8 cellular contexts compared by ENCODE assay signal in genomic region chr1:160205242-160205973, GRCh38. TPM values are rescaled to one million over a fixed set of nuclear protein-coding genes. Genes with fewer than 3 reads are reported as not detected.
A peak's percentile ranks its signal among the peaks of the same experiment; 100 is the strongest.
DNase-seq lines count a peak whose midpoint lies in the region; ATAC-seq and TF ChIP-seq lines count a peak whose summit lies in the region.

A gene with protein sequence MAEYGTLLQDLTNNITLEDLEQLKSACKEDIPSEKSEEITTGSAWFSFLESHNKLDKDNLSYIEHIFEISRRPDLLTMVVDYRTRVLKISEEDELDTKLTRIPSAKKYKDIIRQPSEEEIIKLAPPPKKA (plus strand): TSS chr1:160205384. CDS start chr1:160211545, 6,161 bp downstream.

- H2BK12ac ChIP-seq in trophoblast cell (ENCODE audit: low read length): peak within 1 kb of the TSS; percentile 81

- WGBS in trophoblast cell (ENCODE audit: extremely low coverage, insufficient coverage, insufficient read length): no CpG with 5 or more reads among the region's 75 CpGs
- WGBS in thyroid gland, 2 donors: 1% methylated on average over 27 to 32 of the region's 75 CpGs

- peak within 1 kb of the TSS; percentile 95 for H2AFZ ChIP-seq in SU-DHL-6 (ENCODE audit: low read depth, low read length, severe bottlenecking)
- peak within 1 kb of the TSS; percentile 91 for H2AFZ ChIP-seq in trophoblast cell (ENCODE audit: insufficient read depth, low read length, poor library complexity)

- peak within 1 kb of the TSS; percentile 95 for H2BK120ac ChIP-seq in trophoblast cell (ENCODE audit: insufficient read depth, low read length, poor library complexity)

- peak within 1 kb of the TSS; percentile 99 for H3K14ac ChIP-seq in trophoblast cell (ENCODE audit: low read length)

- peak within 1 kb of the TSS; percentile 99 for H3K4ac ChIP-seq in trophoblast cell (ENCODE audit: low read depth, low read length)

- H4K12ac ChIP-seq in trophoblast cell (ENCODE audit: low read depth, low read length): peak within 1 kb of the TSS; percentile 51

- peaks cover 22% of the 10 kb centered on the region for H3K79me1 ChIP-seq in trophoblast cell (ENCODE audit: low read length)

- H3K4me2 ChIP-seq in SU-DHL-6 (ENCODE audit: low read depth, low read length, poor library complexity, severe bottlenecking) (peak within 1 kb of the TSS; percentile 79), trophoblast cell (ENCODE audit: low read length) (peak within 1 kb of the TSS; percentile 76)

- H3K27me3 ChIP-seq in HUES48 (ENCODE audit: control insufficient read depth, insufficient read depth, low read length) (no peaks in the 10 kb centered on the region), SU-DHL-6 (ENCODE audit: low read length) (no peaks in the 10 kb centered on the region), trophoblast cell (ENCODE audit: insufficient read depth, low read length) (no peaks in the 10 kb centered on the region), thyroid gland (no peaks in the 10 kb centered on the region)

- H3K36me3 ChIP-seq in HUES48 (ENCODE audit: control insufficient read depth, insufficient read depth, low read length) (peaks cover 28% of the 10 kb centered on the region), SU-DHL-6 (ENCODE audit: low read length) (no peaks in the 10 kb centered on the region), trophoblast cell (ENCODE audit: control insufficient read depth in 1 of 2, insufficient read depth in 2 of 2, low read length in 2 of 2) (peaks cover 28 to 33% of the 10 kb centered on the region in 2 experiments), thyroid gland (no peaks in the 10 kb centered on the region)

- POLR2A ChIA-PET in activated naive CD8-positive, alpha-beta T cell treated with anti-CD3 and anti-CD28 coated beads, Interleukin-2, amount 10 ng/mL, durations not matched to agents 7 days and 5 days (lab: Charles Lee): interaction anchor here (0.6 to 1.7 kb wide), 4 partner anchors 38 to 107 kb away, joined by 3 to 6 read pairs (median 4); partner anchors contain the start of genes DCAF8 and IGSF8

- peaks cover 22% of the 10 kb centered on the region for H3F3A ChIP-seq in SU-DHL-6 (ENCODE audit: insufficient read depth)

- H3K23ac ChIP-seq in trophoblast cell (ENCODE audit: low read length): no peak within 1 kb of the TSS

- H3K4me1 ChIP-seq in HUES48 (ENCODE audit: control insufficient read depth, insufficient read depth, low read length) (peaks cover 53% of the 10 kb centered on the region), trophoblast cell (ENCODE audit: control insufficient read depth in 1 of 2, insufficient read depth in 2 of 2, low read length in 2 of 2) (peaks cover 20 to 36% of the 10 kb centered on the region in 2 experiments), thyroid gland (peaks cover 24 to 49% of the 10 kb centered on the region in 2 donors)

- DNase-seq in C1 segment of cervical spinal cord (lab: John Stamatoyannopoulos, UW) (peak in 12 of 14 donors; percentile 44 to 87 (median 68)), Right ventricle myocardium superior (peak; percentile 87), trophoblast cell (peak; percentile 53 to 72), thyroid gland (peak; percentile 74)
- peak; percentile 77 for DNase-seq in activated naive CD8-positive, alpha-beta T cell treated with anti-CD3 and anti-CD28 coated beads, Interleukin-2, amount 10 ng/mL, durations not matched to agents 7 days and 5 days

- no peaks in the 10 kb centered on the region for H3K9me3 Mint-ChIP-seq in activated naive CD8-positive, alpha-beta T cell treated with anti-CD3 and anti-CD28 coated beads, Interleukin-2, amount 10 ng/mL, durations not matched to agents 7 days and 5 days

- no peaks in the 10 kb centered on the region for H4K20me1 ChIP-seq in SU-DHL-6 (ENCODE audit: low read depth, low read length)

- peak within 1 kb of the TSS; percentile 97 for H2AK5ac ChIP-seq in trophoblast cell (ENCODE audit: low read length)

- H3K9me2 ChIP-seq in SU-DHL-6 (replicated peaks; ENCODE audit: insufficient read depth, low read length): no peaks in the 10 kb centered on the region

- H3K27ac Mint-ChIP-seq in activated naive CD8-positive, alpha-beta T cell treated with anti-CD3 and anti-CD28 coated beads, Interleukin-2, amount 10 ng/mL, durations not matched to agents 7 days and 5 days: peak within 1 kb of the TSS; percentile 84

- H3K9me3 ChIP-seq in HUES48 (ENCODE audit: control insufficient read depth, insufficient read depth, low read length): no peaks in the 10 kb centered on the region
- no peaks in the 10 kb centered on the region for H3K9me3 ChIP-seq in SU-DHL-6 (ENCODE audit: insufficient read depth, low read length)
- no peaks in the 10 kb centered on the region for H3K9me3 ChIP-seq in trophoblast cell (ENCODE audit: insufficient read depth, low read depth, low read length)
- no peaks in the 10 kb centered on the region for H3K9me3 ChIP-seq in thyroid gland

- peak within 1 kb of the TSS; percentile 91 for H3K4me3 Mint-ChIP-seq in activated naive CD8-positive, alpha-beta T cell treated with anti-CD3 and anti-CD28 coated beads, Interleukin-2, amount 10 ng/mL, durations not matched to agents 7 days and 5 days

- H3K36me3 Mint-ChIP-seq in activated naive CD8-positive, alpha-beta T cell treated with anti-CD3 and anti-CD28 coated beads, Interleukin-2, amount 10 ng/mL, durations not matched to agents 7 days and 5 days: peaks cover 1% of the 10 kb centered on the region

- TF ChIP-seq POLR2A in GM19193 (IDR thresholded peaks at IDR 0.05; ENCODE audit: extremely low read depth, insufficient read depth, insufficient read length) (peak; percentile 61), thyroid gland (IDR thresholded peaks at IDR 0.05) (peak in 1 of 2 donors; percentile 78)

- H3K27ac ChIP-seq in HUES48 (ENCODE audit: low read depth, low read length): peak within 1 kb of the TSS; percentile 85
- H3K27ac ChIP-seq in SU-DHL-6 (ENCODE audit: low read depth, low read length): peak within 1 kb of the TSS; percentile 71
- peak within 1 kb of the TSS; percentile 91 for H3K27ac ChIP-seq in trophoblast cell (ENCODE audit: low read depth, low read length)
- H3K27ac ChIP-seq in thyroid gland: peak within 1 kb of the TSS; percentile 74 to 87 (median 86)

- H3K4me1 Mint-ChIP-seq in activated naive CD8-positive, alpha-beta T cell treated with anti-CD3 and anti-CD28 coated beads, Interleukin-2, amount 10 ng/mL, durations not matched to agents 7 days and 5 days: peaks cover 29% of the 10 kb centered on the region

- H3K27me3 Mint-ChIP-seq in activated naive CD8-positive, alpha-beta T cell treated with anti-CD3 and anti-CD28 coated beads, Interleukin-2, amount 10 ng/mL, durations not matched to agents 7 days and 5 days: no peaks in the 10 kb centered on the region

- H3K79me2 ChIP-seq in SU-DHL-6 (ENCODE audit: insufficient read depth, low read length) (peaks cover 8% of the 10 kb centered on the region; the same call in 1 of the 2 replicates), trophoblast cell (ENCODE audit: control insufficient read depth, insufficient read depth, low read length, poor library complexity) (peaks cover 13% of the 10 kb centered on the region)

- peak within 1 kb of the TSS; percentile 92 for H2BK5ac ChIP-seq in trophoblast cell (ENCODE audit: low read depth, low read length, poor library complexity)

- H3K18ac ChIP-seq in trophoblast cell (ENCODE audit: low read length): peak within 1 kb of the TSS; percentile 99

- intact Hi-C loops in Right ventricle myocardium superior (cut with DNase I): no loop called here
- intact Hi-C loops in thyroid gland (cut with DNase I): no loop called here

- peak within 1 kb of the TSS; percentile 83 for H4K91ac ChIP-seq in trophoblast cell (ENCODE audit: low read depth, low read length)

- no peak for TF ChIP-seq CTCF in SU-DHL-6 (IDR thresholded peaks at IDR 0.05; ENCODE audit: insufficient read depth, low read length, poor library complexity, severe bottlenecking)
- TF ChIP-seq CTCF in thyroid gland (IDR thresholded peaks at IDR 0.05): no peak

- H3K4me3 ChIP-seq in HUES48 (ENCODE audit: low read depth, low read length) (peak within 1 kb of the TSS; percentile 98), SU-DHL-6 (ENCODE audit: insufficient read depth, low read length, poor library complexity, severe bottlenecking) (peak within 1 kb of the TSS; percentile 81), trophoblast cell (ENCODE audit: low read depth, low read length) (peak within 1 kb of the TSS; percentile 87), thyroid gland (replicated peaks in 1 of 3) (peak within 1 kb of the TSS; percentile 45 to 69 (median 60))

- ATAC-seq in activated naive CD8-positive, alpha-beta T cell treated with anti-CD3 and anti-CD28 coated beads, Interleukin-2, amount 10 ng/mL, durations not matched to agents 7 days and 5 days (ENCODE audit: low read depth): peak; percentile 82
- peak; percentile 91 for ATAC-seq in Right ventricle myocardium superior (ENCODE audit: poor library complexity)

- peak within 1 kb of the TSS; percentile 93 for H4K8ac ChIP-seq in trophoblast cell (ENCODE audit: low read depth, low read length)

- peak within 1 kb of the TSS; percentile 87 for H3K9ac ChIP-seq in HUES48 (ENCODE audit: low read depth, low read length)
- H3K9ac ChIP-seq in SU-DHL-6 (ENCODE audit: low read length): peak within 1 kb of the TSS; percentile 93
- H3K9ac ChIP-seq in trophoblast cell (ENCODE audit: low read length): peak within 1 kb of the TSS; percentile 92

RNA-seq across cellular contexts. Expression of the gene that starts here (rescaled TPM):
- 10 to 100 TPM; 27.5 to 28.3 TPM for total RNA-seq in activated naive CD8-positive, alpha-beta T cell treated with anti-CD3 and anti-CD28 coated beads, Interleukin-2, amount 10 ng/mL, durations not matched to agents 7 days and 5 days
- 225 TPM for total RNA-seq in Right ventricle myocardium superior
- polyA plus RNA-seq in trophoblast cell (2013): 244 and 246 TPM in 2 replicates
- 10 to 100 TPM; 47.9 to 68.5 (median 50.2) TPM for total RNA-seq in thyroid gland

Comparison
In these comparisons a context has a peak if more than half of its experiments do, and no peak if none do; other contexts are left out.
1. Peak in every context shown above with its lines: DNase-seq, ATAC-seq, H3K4me3 ChIP-seq and H3K27ac ChIP-seq.